18 cellular contexts compared by ENCODE assay signal in the genomic region with DNA sequence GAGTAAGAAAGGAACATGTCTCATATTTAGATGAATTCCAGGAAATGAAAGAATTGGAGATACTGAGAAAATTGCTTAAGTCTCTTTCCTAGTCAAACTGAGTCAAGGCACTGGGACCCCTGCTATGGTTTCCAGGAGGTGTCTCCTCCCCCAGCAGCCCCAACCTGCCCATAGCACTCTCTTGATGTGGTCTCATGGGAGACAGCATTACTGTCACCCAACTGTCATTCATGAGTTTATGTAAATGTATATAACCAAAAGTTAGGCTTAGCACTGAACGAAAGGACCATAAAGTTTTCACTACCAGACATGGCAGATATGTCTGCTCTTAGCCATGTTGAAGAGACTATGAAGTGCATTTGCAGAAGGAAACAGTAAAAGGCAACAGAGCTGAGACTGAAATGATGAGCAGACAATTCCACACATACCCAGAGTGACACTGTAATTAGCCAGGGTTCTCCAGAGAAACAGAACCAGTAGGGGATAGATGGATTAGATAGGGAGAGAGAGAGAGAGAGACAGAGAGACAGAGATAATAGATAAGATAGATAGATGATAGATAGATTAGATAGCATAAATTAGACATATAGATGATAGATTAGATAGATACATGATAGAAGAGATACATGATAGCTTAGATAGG.
DNase-seq lines count a peak whose midpoint lies in the region; ATAC-seq, FAIRE-seq and TF ChIP-seq lines count a peak whose summit lies in the region.
"Had no signal": no experiment of that assay in that cellular context is flagged by ENCODE, and none has a peak within 500 bp of the region (broad histone marks: within the 10 kb centered on the region; RNA-seq: fewer than 3 reads in every experiment).

No MANE protein-coding gene starts in this region.

- H3K36me3 ChIP-seq in Loucy (ENCODE audit: insufficient read depth, low read length) (no peaks in the 10 kb centered on the region), small intestine (ENCODE audit: control insufficient read depth in 2 of 2, insufficient read depth in 2 of 2, low read length in 2 of 2) (no peaks in the 10 kb centered on the region)
- H3K36me3 ChIP-seq: BLaER1 treated with 17β-estradiol and CSF1 and Interleukin-3, amounts not matched to agents 10 nM and 100 nM had no signal

- peak overlapping the region; percentile 54 for H3K4me3 ChIP-seq in Loucy (ENCODE audit: low read length, poor library complexity, severe bottlenecking)
- H3K4me3 ChIP-seq in small intestine (ENCODE audit: low read depth in 1 of 2, low read length in 2 of 2): no peak overlapping the region
- H3K4me3 ChIP-seq: BLaER1 treated with 17β-estradiol and CSF1 and Interleukin-3, amounts not matched to agents 10 nM and 100 nM had no signal

- H3K27ac ChIP-seq in small intestine (ENCODE audit: low read depth in 1 of 2, low read length in 1 of 2): no peak overlapping the region
- H3K27ac ChIP-seq: BLaER1 treated with 17β-estradiol and CSF1 and Interleukin-3, amounts not matched to agents 10 nM and 100 nM had no signal

- no peak for TF ChIP-seq CTCF in Loucy (conservative IDR thresholded peaks at IDR 0.05; ENCODE audit: low read length)

- no peak for TF ChIP-seq POLR2A in erythroblast (IDR thresholded peaks at IDR 0.05; ENCODE audit: low read length)

- H3F3A ChIP-seq in Loucy (ENCODE audit: low read depth): peaks cover 12% of the 10 kb centered on the region

- H3K9me3 ChIP-seq in Loucy (ENCODE audit: insufficient read depth, low read depth, low read length) (no peaks in the 10 kb centered on the region; the same call in 1 of the 2 replicates), small intestine (ENCODE audit: control insufficient read depth, low read depth) (no peaks in the 10 kb centered on the region)

- 48 to 79% (median 70%) methylated on average over 1 of the region's 1 CpG for WGBS in small intestine, 3 donors

- no peak for FAIRE-seq in small intestine (lab: Jason Lieb, UNC)
- FAIRE-seq: GM12891, H1 had no signal

- H3K4me1 ChIP-seq in Loucy (ENCODE audit: insufficient read depth, low read length, poor library complexity, severe bottlenecking) (peaks cover 65% of the 10 kb centered on the region), small intestine (ENCODE audit: control insufficient read depth in 2 of 2, insufficient read depth in 1 of 2, low read depth in 1 of 2, low read length in 1 of 2) (no peaks in the 10 kb centered on the region)

- H3K27me3 ChIP-seq in Loucy (ENCODE audit: insufficient read depth, low read length, poor library complexity, severe bottlenecking) (no peaks in the 10 kb centered on the region), small intestine (ENCODE audit: control insufficient read depth in 2 of 2, insufficient read depth in 2 of 2, low read length in 2 of 2) (no peaks in the 10 kb centered on the region)
- H3K27me3 ChIP-seq: BLaER1 treated with 17β-estradiol and CSF1 and Interleukin-3, amounts not matched to agents 10 nM and 100 nM had no signal

- peak; percentile 33 for DNase-seq in activated CD8-positive, alpha-beta memory T cell treated with anti-CD3 and anti-CD28 coated beads for 24 hours
- DNase-seq in activated CD8-positive, alpha-beta memory T cell treated with anti-CD3 and anti-CD28 coated beads, Interleukin-2, amount 50 U/mL, for 48 hours: no peak
- DNase-seq in erythroblast (lab: John Stamatoyannopoulos, UW): peak; percentile 61 to 62
- peak; percentile 5 for DNase-seq in small intestine
- DNase-seq in AG08395 (ENCODE audit: low spot score): no peak
- DNase-seq in RKO (ENCODE audit: low spot score): no peak
- DNase-seq: 8988T; Calu3; CD8-positive, alpha-beta T cell; DMS79 treated with DMSO at 0.1 percent for 48 hours; EL; H9; KBM-7 had no signal

- peak overlapping the region; percentile 61 for H3K9ac ChIP-seq in Loucy (ENCODE audit: low read depth, low read length, poor library complexity, severe bottlenecking)
- H3K9ac ChIP-seq: BLaER1 treated with 17β-estradiol and CSF1 and Interleukin-3, amounts not matched to agents 10 nM and 100 nM had no signal

- no peaks in the 10 kb centered on the region for H3K9me2 ChIP-seq in Loucy (replicated peaks; ENCODE audit: low read depth, low read length)

- ATAC-seq in GM18519 (IDR thresholded peaks at IDR 0.05; ENCODE audit: low FRiP score, unreplicated experiment): no peak
- ATAC-seq: CD8-positive, alpha-beta T cell had no signal

- H2AFZ ChIP-seq in Loucy (ENCODE audit: low read length): no peak overlapping the region

- H3K79me2 ChIP-seq in Loucy (ENCODE audit: insufficient read depth, low read length): peaks cover 33% of the 10 kb centered on the region

- H4K20me1 ChIP-seq in Loucy (ENCODE audit: insufficient read depth, low read length, poor library complexity, severe bottlenecking): no peaks in the 10 kb centered on the region
- H4K20me1 ChIP-seq: BLaER1 treated with 17β-estradiol and CSF1 and Interleukin-3, amounts not matched to agents 10 nM and 100 nM had no signal

- peak overlapping the region; percentile 75 for H3K4me2 ChIP-seq in Loucy (ENCODE audit: low read depth, low read length, poor library complexity, severe bottlenecking)
- H3K4me2 ChIP-seq: BLaER1 treated with 17β-estradiol and CSF1 and Interleukin-3, amounts not matched to agents 10 nM and 100 nM had no signal

Comparison
In these comparisons a context has a peak if more than half of its experiments do, and no peak if none do; other contexts are left out.
1. DNase-seq: peak in activated CD8-positive, alpha-beta memory T cell treated with anti-CD3 and anti-CD28 coated beads for 24 hours (single experiment), erythroblast (2 of 2) and small intestine (single experiment); none in activated CD8-positive, alpha-beta memory T cell treated with anti-CD3 and anti-CD28 coated beads, Interleukin-2, amount 50 U/mL, for 48 hours (single experiment), AG08395 (single experiment) and RKO (single experiment).